1 cellular context compared by ENCODE assay signal in the genomic region with DNA sequence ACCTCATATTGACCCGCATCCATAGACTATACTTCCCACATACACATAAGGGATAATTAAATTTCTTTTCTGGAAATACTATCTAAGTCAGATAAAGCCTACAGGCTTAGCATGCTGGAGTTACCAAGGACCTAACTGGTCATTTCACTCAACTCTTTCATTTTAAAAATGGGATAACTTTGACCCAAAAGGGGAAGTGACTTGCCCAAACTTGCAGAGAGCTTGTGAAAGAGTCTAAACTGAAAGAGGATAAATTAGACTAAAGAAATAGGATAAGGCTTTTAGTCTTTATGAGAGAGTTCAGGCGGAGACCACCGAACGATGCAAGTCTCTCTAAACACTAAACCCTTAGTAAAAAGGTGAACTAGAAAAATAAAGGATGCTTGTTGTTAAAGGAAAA.
A peak's percentile ranks its signal among the peaks of the same experiment; 100 is the strongest.
TF ChIP-seq lines count a peak whose summit lies in the region.

No MANE protein-coding gene starts in this region.

TF ChIP-seq in K562, 482 proteins besides CTCF, POLR2A, EP300 and RAD21:
- TF ChIP-seq GABPB1 (CRISPR knock-in tag; IDR thresholded peaks at IDR 0.05) (no peak), SPI1 (IDR thresholded peaks at IDR 0.05; ENCODE audit: borderline replicate concordance, low read depth, low read length) (peak; percentile 55; the same call in 1 of the 2 replicates)
